In genomic region chr1:29939086-29939485, GRCh38 we compare ENCODE assay signal across 17 cellular contexts.
DNase-seq lines count a peak whose midpoint lies in the region; ATAC-seq and TF ChIP-seq lines count a peak whose summit lies in the region.
"Had no signal": no experiment of that assay in that cellular context is flagged by ENCODE, and none has a peak within 500 bp of the region (broad histone marks: within the 10 kb centered on the region; RNA-seq: fewer than 3 reads in every experiment).

No MANE protein-coding gene starts in this region.

- intact Hi-C loops in activated CD4-positive, alpha-beta T cell treated with anti-CD3 and anti-CD28 coated beads for 36 hours (cut with DNase I, micrococcal nuclease): no loop called here
- intact Hi-C loops in spleen (cut with DNase I; ENCODE audit: low total_unique reads): no loop called here

- no peak for DNase-seq in activated CD4-positive, alpha-beta T cell treated with anti-CD3 and anti-CD28 coated beads for 36 hours
- DNase-seq in activated CD4-positive, alpha-beta T cell treated with anti-CD3 and anti-CD28 coated beads, Interleukin-2, amount 50 U/mL, for 4 hours: no peak
- DNase-seq in RKO (ENCODE audit: low spot score) (peak; percentile 45), glomerular visceral epithelial cell (ENCODE audit: extremely low spot score) (peak; percentile 50), spleen (peak; percentile 29), WTC11 (ENCODE audit: low spot score) (no peak)
- DNase-seq: C1 segment of cervical spinal cord, DMS 273 treated with DMSO at 0.1 percent for 48 hours, GOT3, NCI-H1105 treated with DMSO at 0.1 percent for 48 hours, NCI-H187 treated with DMSO at 0.1 percent for 48 hours, NCI-H2171, NCI-H446 treated with DMSO at 0.1 percent for 48 hours, NCI-H748 treated with DMSO at 0.1 percent for 48 hours, SJCRH30 had no signal

- peaks cover 4% of the 10 kb centered on the region for H3K27me3 Mint-ChIP-seq in activated CD4-positive, alpha-beta T cell treated with anti-CD3 and anti-CD28 coated beads for 36 hours
- H3K27me3 Mint-ChIP-seq in WTC11 (ENCODE audit: low read depth): no peaks in the 10 kb centered on the region

- CTCF ChIA-PET in activated CD4-positive, alpha-beta T cell treated with anti-CD3 and anti-CD28 coated beads for 36 hours (lab: Charles Lee): no interaction called here
- CTCF ChIA-PET in WTC11 (lab: Charles Lee): no interaction called here

- peak; percentile 69 for ATAC-seq in activated CD4-positive, alpha-beta T cell treated with anti-CD3 and anti-CD28 coated beads for 36 hours
- ATAC-seq in WTC11 (no peak), HG03045 (IDR thresholded peaks at IDR 0.05; ENCODE audit: unreplicated experiment) (no peak)
- no peak for ATAC-seq in activated CD4-positive, CD25-positive, alpha-beta regulatory T cell treated with anti-CD3 and anti-CD28 coated beads, Interleukin-2, amount 50 U/mL, for 24 hours

- H3K27me3 ChIP-seq in spleen (replicated peaks in 1 of 7): peaks cover 0 to 27% (median 0%) of the 10 kb centered on the region in 7 donors
- H3K27me3 ChIP-seq: SJCRH30 had no signal

- H3K4me3 Mint-ChIP-seq in activated CD4-positive, alpha-beta T cell treated with anti-CD3 and anti-CD28 coated beads for 36 hours: no peak overlapping the region
- H3K4me3 Mint-ChIP-seq in WTC11: no peak overlapping the region

- H3K36me3 Mint-ChIP-seq in activated CD4-positive, alpha-beta T cell treated with anti-CD3 and anti-CD28 coated beads for 36 hours (ENCODE audit: low read depth): no peaks in the 10 kb centered on the region
- no peaks in the 10 kb centered on the region for H3K36me3 Mint-ChIP-seq in WTC11

- 70 to 93% (median 86%) methylated on average over 2 of the region's 2 CpGs for WGBS in spleen, 5 donors

- no peaks in the 10 kb centered on the region for H3K4me1 Mint-ChIP-seq in activated CD4-positive, alpha-beta T cell treated with anti-CD3 and anti-CD28 coated beads for 36 hours
- peaks cover 27% of the 10 kb centered on the region for H3K4me1 Mint-ChIP-seq in WTC11

- H3K36me3 ChIP-seq in spleen: no peaks in the 10 kb centered on the region
- H3K36me3 ChIP-seq: SJCRH30 had no signal

- H3K27ac Mint-ChIP-seq in activated CD4-positive, alpha-beta T cell treated with anti-CD3 and anti-CD28 coated beads for 36 hours: no peak overlapping the region
- H3K27ac Mint-ChIP-seq in WTC11: no peak overlapping the region

- no peak overlapping the region for H3K27ac ChIP-seq in spleen
- H3K27ac ChIP-seq: SJCRH30 had no signal

- no peak for TF ChIP-seq CTCF in spleen (IDR thresholded peaks at IDR 0.05 in 8 of 11, conservative IDR thresholded peaks at IDR 0.05 in 3 of 11)
- TF ChIP-seq CTCF in WTC11 (IDR thresholded peaks at IDR 0.05): no peak

- H3K4me1 ChIP-seq in spleen: no peaks in the 10 kb centered on the region
- H3K4me1 ChIP-seq: SJCRH30 had no signal

- no peaks in the 10 kb centered on the region for H3K9me3 ChIP-seq in spleen
- H3K9me3 ChIP-seq: SJCRH30 had no signal

- H3K9me3 Mint-ChIP-seq in activated CD4-positive, alpha-beta T cell treated with anti-CD3 and anti-CD28 coated beads for 36 hours (ENCODE audit: low read depth): no peaks in the 10 kb centered on the region
- no peaks in the 10 kb centered on the region for H3K9me3 Mint-ChIP-seq in WTC11

- no peak overlapping the region for H3K4me3 ChIP-seq in spleen
- H3K4me3 ChIP-seq: SJCRH30 had no signal

- POLR2A ChIA-PET in activated CD4-positive, alpha-beta T cell treated with anti-CD3 and anti-CD28 coated beads for 36 hours (lab: Charles Lee): no interaction called here
- POLR2A ChIA-PET in WTC11 (lab: Charles Lee): no interaction called here

- TF ChIP-seq POLR2A in spleen (IDR thresholded peaks at IDR 0.05): no peak

TF ChIP-seq in WTC11, 78 proteins besides CTCF, POLR2A, EP300 and RAD21:
- TF ChIP-seq ESRRA (CRISPR knock-in tag; IDR thresholded peaks at IDR 0.05; ENCODE audit: borderline replicate concordance): no peak

Comparison
In these comparisons a context has a peak if more than half of its experiments do, and no peak if none do; other contexts are left out.
1. DNase-seq: peak in RKO (single experiment), glomerular visceral epithelial cell (single experiment) and spleen (single experiment); none in activated CD4-positive, alpha-beta T cell treated with anti-CD3 and anti-CD28 coated beads for 36 hours (single experiment), activated CD4-positive, alpha-beta T cell treated with anti-CD3 and anti-CD28 coated beads, Interleukin-2, amount 50 U/mL, for 4 hours (0 of 2) and WTC11 (single experiment).